In the genomic region with DNA sequence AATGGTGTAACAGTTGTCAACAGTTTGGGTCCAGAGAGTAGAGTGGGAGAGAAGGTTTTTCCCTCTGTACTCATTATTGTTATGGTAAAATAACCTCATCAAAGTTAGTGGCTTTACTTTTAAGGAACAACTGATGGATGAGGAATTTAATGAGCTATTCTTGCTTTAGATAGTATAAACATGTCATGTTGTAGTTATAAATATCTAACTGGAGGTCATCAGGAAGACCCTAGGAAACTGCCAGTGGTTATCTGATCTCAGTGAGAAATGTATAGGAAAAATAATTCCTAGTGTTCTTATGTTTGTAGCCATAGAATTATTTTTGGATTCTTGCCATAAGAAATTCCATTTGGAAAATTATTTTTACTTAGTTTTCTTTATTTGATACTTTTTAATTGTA, we compare ENCODE assay signal across 21 cellular contexts. TPM values are rescaled to one million over a fixed set of nuclear protein-coding genes. Genes with fewer than 3 reads are reported as not detected.
DNase-seq lines count a peak whose midpoint lies in the region; ATAC-seq and TF ChIP-seq lines count a peak whose summit lies in the region.
"Had no signal": no experiment of that assay in that cellular context is flagged by ENCODE, and none has a peak within 500 bp of the region (broad histone marks: within the 10 kb centered on the region; RNA-seq: fewer than 3 reads in every experiment).

No MANE protein-coding gene starts in this region.

- intact Hi-C loops in activated naive CD4-positive, alpha-beta T cell treated with anti-CD3 and anti-CD28 coated beads for 36 hours (cut with micrococcal nuclease): loop anchor here (5.0 kb wide), 2 partner anchors 73 to 1152 kb away; a partner anchor contains a TSS
- intact Hi-C loops in activated CD4-positive, alpha-beta T cell treated with anti-CD3 and anti-CD28 coated beads for 36 hours (cut with DNase I, micrococcal nuclease): loop anchor here (5.0 kb wide), 6 partner anchors 138 to 898 kb away; a partner anchor contains a TSS

- no peak overlapping the region for H2AFZ ChIP-seq in MM.1S (ENCODE audit: low read length)

- H3K9me3 ChIP-seq in MM.1S (replicated peaks; ENCODE audit: insufficient read depth, low read length): no peaks in the 10 kb centered on the region
- H3K9me3 ChIP-seq: heart left ventricle, left ventricle myocardium inferior, neutrophil, thoracic aorta had no signal

- no peaks in the 10 kb centered on the region for H4K20me1 ChIP-seq in MM.1S (ENCODE audit: insufficient read depth, low read length)

- peaks cover 13% of the 10 kb centered on the region for H3K79me2 ChIP-seq in MM.1S (ENCODE audit: low read length)

- H3F3A ChIP-seq in MM.1S (ENCODE audit: insufficient read depth, low read length): peaks cover 8% of the 10 kb centered on the region; the same call in 1 of the 2 replicates

- H3K27ac Mint-ChIP-seq in activated naive CD4-positive, alpha-beta T cell treated with anti-CD3 and anti-CD28 coated beads for 36 hours: peak overlapping the region; percentile 56
- H3K27ac Mint-ChIP-seq in activated T-helper 17 cell treated with anti-CD3 and anti-CD28 coated beads, Interleukin-2, amount 50 U/mL, for 72 hours: peak overlapping the region; percentile 59
- peak overlapping the region; percentile 48 to 94 for H3K27ac Mint-ChIP-seq in stimulated activated naive CD8-positive, alpha-beta T cell treated with anti-CD3 and anti-CD28 coated beads, Interleukin-15, amount 100 ng/mL, for 72 hours
- H3K27ac Mint-ChIP-seq in activated CD4-positive, alpha-beta T cell treated with anti-CD3 and anti-CD28 coated beads for 36 hours: no peak overlapping the region
- H3K27ac Mint-ChIP-seq: T-helper 1 cell treated with Interleukin-12 subunit alpha and Interleukin-12 subunit beta and Interleukin-4 antibody, amounts not matched to agents 30 μg/mL and 1 μg/mL, for 36 hours had no signal

- H3K36me3 ChIP-seq in MM.1S (replicated peaks; ENCODE audit: insufficient read depth, low read length): no peaks in the 10 kb centered on the region
- H3K36me3 ChIP-seq: neutrophil, thoracic aorta had no signal

- CTCF ChIA-PET in activated naive CD4-positive, alpha-beta T cell treated with anti-CD3 and anti-CD28 coated beads for 36 hours (lab: Charles Lee): no interaction called here
- CTCF ChIA-PET in activated CD4-positive, alpha-beta T cell treated with anti-CD3 and anti-CD28 coated beads for 36 hours (lab: Charles Lee): interaction anchor here (1.0 kb wide), 2 partner anchors 9 to 13 kb away, joined by 3 to 5 read pairs; no protein-coding TSS in a partner anchor

- no peak for ATAC-seq in activated T-helper 17 cell treated with anti-CD3 and anti-CD28 coated beads, Interleukin-2, amount 50 U/mL, for 72 hours (replicated peaks)
- ATAC-seq in stimulated activated naive CD8-positive, alpha-beta T cell treated with anti-CD3 and anti-CD28 coated beads, Interleukin-15, amount 100 ng/mL, for 72 hours: no peak
- no peak for ATAC-seq in activated CD4-positive, alpha-beta T cell treated with anti-CD3 and anti-CD28 coated beads for 36 hours
- ATAC-seq: heart left ventricle had no signal

- no peaks in the 10 kb centered on the region for H3K9me2 ChIP-seq in MM.1S (replicated peaks; ENCODE audit: insufficient read depth, low read length)

- H3K27me3 ChIP-seq in MM.1S (replicated peaks; ENCODE audit: insufficient read depth, low read length): no peaks in the 10 kb centered on the region
- H3K27me3 ChIP-seq: heart left ventricle, neutrophil had no signal

- no peak overlapping the region for H3K9ac ChIP-seq in MM.1S (ENCODE audit: low read length)

- no peak overlapping the region for H3K27ac ChIP-seq in MM.1S (ENCODE audit: low read length)
- H3K27ac ChIP-seq: coronary artery, left ventricle myocardium inferior, neutrophil, thoracic aorta had no signal

- no peak for DNase-seq in activated naive CD4-positive, alpha-beta T cell treated with anti-CD3 and anti-CD28 coated beads for 36 hours
- DNase-seq in activated naive CD4-positive, alpha-beta T cell (lab: John Stamatoyannopoulos, UW): no peak
- peak; percentile 34 for DNase-seq in left kidney (ENCODE audit: low read depth, low spot score)
- DNase-seq in stimulated activated naive CD8-positive, alpha-beta T cell treated with anti-CD3 and anti-CD28 coated beads, Interleukin-15, amount 100 ng/mL, for 72 hours: no peak
- no peak for DNase-seq in retina
- DNase-seq in activated CD4-positive, alpha-beta T cell treated with anti-CD3 and anti-CD28 coated beads for 36 hours: no peak
- no peak for DNase-seq in MM.1S
- DNase-seq: activated CD4-positive, alpha-beta T cell treated with anti-CD3 and anti-CD28 coated beads, Interleukin-2, amount 50 U/mL, for 1 hour; C1 segment of cervical spinal cord; heart left ventricle; left ventricle myocardium inferior; MV-4-11; NCI-H1694 treated with DMSO at 0.1 percent for 48 hours; NCI-H774; OCI-M1; SHP77 treated with DMSO at 0.1 percent for 48 hours had no signal

- H3K4me1 Mint-ChIP-seq in activated naive CD4-positive, alpha-beta T cell treated with anti-CD3 and anti-CD28 coated beads for 36 hours (ENCODE audit: low read depth): peaks cover 45% of the 10 kb centered on the region
- peaks cover 10% of the 10 kb centered on the region for H3K4me1 Mint-ChIP-seq in activated T-helper 17 cell treated with anti-CD3 and anti-CD28 coated beads, Interleukin-2, amount 50 U/mL, for 72 hours
- H3K4me1 Mint-ChIP-seq in stimulated activated naive CD8-positive, alpha-beta T cell treated with anti-CD3 and anti-CD28 coated beads, Interleukin-15, amount 100 ng/mL, for 72 hours: peaks cover 45% of the 10 kb centered on the region
- H3K4me1 Mint-ChIP-seq in activated CD4-positive, alpha-beta T cell treated with anti-CD3 and anti-CD28 coated beads for 36 hours: peaks cover 45% of the 10 kb centered on the region

- peaks cover 1% of the 10 kb centered on the region for H3K9me3 Mint-ChIP-seq in activated naive CD4-positive, alpha-beta T cell treated with anti-CD3 and anti-CD28 coated beads for 36 hours
- H3K9me3 Mint-ChIP-seq in activated T-helper 17 cell treated with anti-CD3 and anti-CD28 coated beads, Interleukin-2, amount 50 U/mL, for 72 hours: no peaks in the 10 kb centered on the region
- H3K9me3 Mint-ChIP-seq in stimulated activated naive CD8-positive, alpha-beta T cell treated with anti-CD3 and anti-CD28 coated beads, Interleukin-15, amount 100 ng/mL, for 72 hours: no peaks in the 10 kb centered on the region
- H3K9me3 Mint-ChIP-seq in activated CD4-positive, alpha-beta T cell treated with anti-CD3 and anti-CD28 coated beads for 36 hours (ENCODE audit: low read depth): no peaks in the 10 kb centered on the region

- POLR2A ChIA-PET in activated CD4-positive, alpha-beta T cell treated with anti-CD3 and anti-CD28 coated beads for 36 hours (lab: Charles Lee): no interaction called here

- no peak overlapping the region for H3K4me2 ChIP-seq in MM.1S (ENCODE audit: low read depth, low read length)

- peaks cover 2% of the 10 kb centered on the region; the same call in 1 of the 2 replicates for H3K4me1 ChIP-seq in MM.1S (ENCODE audit: low read length)

- no peaks in the 10 kb centered on the region for H3K27me3 Mint-ChIP-seq in activated naive CD4-positive, alpha-beta T cell treated with anti-CD3 and anti-CD28 coated beads for 36 hours (ENCODE audit: low read depth)
- no peaks in the 10 kb centered on the region for H3K27me3 Mint-ChIP-seq in activated T-helper 17 cell treated with anti-CD3 and anti-CD28 coated beads, Interleukin-2, amount 50 U/mL, for 72 hours
- H3K27me3 Mint-ChIP-seq in stimulated activated naive CD8-positive, alpha-beta T cell treated with anti-CD3 and anti-CD28 coated beads, Interleukin-15, amount 100 ng/mL, for 72 hours: no peaks in the 10 kb centered on the region
- H3K27me3 Mint-ChIP-seq in activated CD4-positive, alpha-beta T cell treated with anti-CD3 and anti-CD28 coated beads for 36 hours: no peaks in the 10 kb centered on the region

- no peak overlapping the region for H3K4me3 ChIP-seq in MM.1S (ENCODE audit: low read length)
- H3K4me3 ChIP-seq: coronary artery, heart left ventricle, left ventricle myocardium inferior, thoracic aorta had no signal

- no peak for TF ChIP-seq CTCF in MM.1S (IDR thresholded peaks at IDR 0.05; ENCODE audit: low read length)

- no peak overlapping the region for H3K4me3 Mint-ChIP-seq in activated naive CD4-positive, alpha-beta T cell treated with anti-CD3 and anti-CD28 coated beads for 36 hours
- H3K4me3 Mint-ChIP-seq in activated T-helper 17 cell treated with anti-CD3 and anti-CD28 coated beads, Interleukin-2, amount 50 U/mL, for 72 hours: peak overlapping the region; percentile 22
- H3K4me3 Mint-ChIP-seq in stimulated activated naive CD8-positive, alpha-beta T cell treated with anti-CD3 and anti-CD28 coated beads, Interleukin-15, amount 100 ng/mL, for 72 hours: peak overlapping the region in 1 of 2 donors; percentile 70
- H3K4me3 Mint-ChIP-seq in activated CD4-positive, alpha-beta T cell treated with anti-CD3 and anti-CD28 coated beads for 36 hours: no peak overlapping the region
- H3K4me3 Mint-ChIP-seq: T-helper 1 cell treated with Interleukin-12 subunit alpha and Interleukin-12 subunit beta and Interleukin-4 antibody, amounts not matched to agents 30 μg/mL and 1 μg/mL, for 36 hours had no signal

- H3K36me3 Mint-ChIP-seq in activated naive CD4-positive, alpha-beta T cell treated with anti-CD3 and anti-CD28 coated beads for 36 hours (ENCODE audit: low read depth): peaks cover 31% of the 10 kb centered on the region
- peaks cover 50% of the 10 kb centered on the region for H3K36me3 Mint-ChIP-seq in activated T-helper 17 cell treated with anti-CD3 and anti-CD28 coated beads, Interleukin-2, amount 50 U/mL, for 72 hours (ENCODE audit: low read depth)
- H3K36me3 Mint-ChIP-seq in activated CD4-positive, alpha-beta T cell treated with anti-CD3 and anti-CD28 coated beads for 36 hours (ENCODE audit: low read depth): peaks cover 26% of the 10 kb centered on the region

RNA-seq across cellular contexts. Expression of a gene that starts 4.1 kb away (rescaled TPM):
- 10 to 100 TPM; 20.3 to 20.6 TPM for total RNA-seq in activated naive CD4-positive, alpha-beta T cell treated with anti-CD3 and anti-CD28 coated beads for 36 hours
- total RNA-seq in activated T-helper 17 cell treated with anti-CD3 and anti-CD28 coated beads, Interleukin-2, amount 50 U/mL, for 72 hours: 10 to 100 TPM; 24.5 to 35.7 TPM
- 10 to 100 TPM; 24.0 to 25.9 TPM for total RNA-seq in activated CD4-positive, alpha-beta T cell treated with anti-CD3 and anti-CD28 coated beads for 36 hours
